ENCODE assay signal across 2 cellular contexts in genomic region chr7:90520484-90520883, GRCh38.
TF ChIP-seq lines count a peak whose summit lies in the region.

No MANE protein-coding gene starts in this region.

TF ChIP-seq in IMR-90, 13 proteins besides CTCF, POLR2A, EP300 and RAD21:
- no peak for TF ChIP-seq CHD1 (IDR thresholded peaks at IDR 0.05; ENCODE audit: low read depth, low read length)
- no peak for TF ChIP-seq RFX5 (IDR thresholded peaks at IDR 0.05; ENCODE audit: low read depth, low read length)
- no peak for TF ChIP-seq FOS (IDR thresholded peaks at IDR 0.05; ENCODE audit: low read depth, low read length)
- TF ChIP-seq MXI1 (IDR thresholded peaks at IDR 0.05; ENCODE audit: borderline replicate concordance, low read depth, low read length), result no peak
- TF ChIP-seq USF2 (IDR thresholded peaks at IDR 0.05; ENCODE audit: low read depth, low read length), result no peak
- no peak for TF ChIP-seq NFE2L2 (IDR thresholded peaks at IDR 0.05; ENCODE audit: low read depth, low read length)
- TF ChIP-seq MAFK (IDR thresholded peaks at IDR 0.05; ENCODE audit: low read depth, low read length), result no peak
- TF ChIP-seq SMC3 (IDR thresholded peaks at IDR 0.05; ENCODE audit: low read depth, low read length), result no peak
- no peak for TF ChIP-seq BHLHE40 (IDR thresholded peaks at IDR 0.05; ENCODE audit: low read depth, low read length)

TF ChIP-seq in GM12878, 131 proteins besides CTCF, POLR2A, EP300 and RAD21:
- TF ChIP-seq CBX5 (IDR thresholded peaks at IDR 0.05; ENCODE audit: low read depth) (no peak), IRF3 (IDR thresholded peaks at IDR 0.05) (no peak), ZNF24 (IDR thresholded peaks at IDR 0.05) (no peak), TBL1XR1 (IDR thresholded peaks at IDR 0.05; ENCODE audit: low read depth, low read length) (no peak), IKZF1 (conservative IDR thresholded peaks at IDR 0.05) (no peak), EED (IDR thresholded peaks at IDR 0.05; ENCODE audit: low read depth) (no peak), EGR1 (IDR thresholded peaks at IDR 0.05; ENCODE audit: borderline replicate concordance in 1 of 2, low read depth in 2 of 2, low read length in 2 of 2) (no peak), NFYA (IDR thresholded peaks at IDR 0.05; ENCODE audit: borderline replicate concordance, low read depth, low read length) (no peak), ZBTB4 (CRISPR knock-in tag; IDR thresholded peaks at IDR 0.05) (no peak), HDAC6 (IDR thresholded peaks at IDR 0.05; ENCODE audit: unreplicated experiment) (no peak), RCOR1 (conservative IDR thresholded peaks at IDR 0.05; ENCODE audit: low read depth, low read length) (no peak), TAF1 (IDR thresholded peaks at IDR 0.05; ENCODE audit: borderline replicate concordance, low read depth, low read length) (no peak), SUPT20H (IDR thresholded peaks at IDR 0.05; ENCODE audit: borderline replicate concordance, control insufficient read depth, low read depth, low read length) (no peak), POLR2AphosphoS5 (IDR thresholded peaks at IDR 0.05; ENCODE audit: low read length) (no peak), HCFC1 (IDR thresholded peaks at IDR 0.05; ENCODE audit: low read length) (no peak)
TF ChIP-seq in GM12878: peak in this region for 0.
